Comparison of ENCODE assay signal across 15 cellular contexts in genomic region chr16:86515780-86516617, GRCh38. TPM values are rescaled to one million over a fixed set of nuclear protein-coding genes. Genes with fewer than 3 reads are reported as not detected.
DNase-seq lines count a peak whose midpoint lies in the region; ATAC-seq and TF ChIP-seq lines count a peak whose summit lies in the region.
"Had no signal": no experiment of that assay in that cellular context is flagged by ENCODE, and none has a peak within 500 bp of the region (broad histone marks: within the 10 kb centered on the region; RNA-seq: fewer than 3 reads in every experiment).

No MANE protein-coding gene starts in this region.

- H3K9me3 ChIP-seq in ES-I3 (ENCODE audit: control insufficient read depth, insufficient read depth, low read length), result no peaks in the 10 kb centered on the region
- H3K9me3 ChIP-seq in adipocyte (ENCODE audit: control insufficient read depth, low read length), result no peaks in the 10 kb centered on the region
- H3K9me3 ChIP-seq in hepatocyte (ENCODE audit: low read depth), result no peaks in the 10 kb centered on the region
- no peaks in the 10 kb centered on the region for H3K9me3 ChIP-seq in ovary

- H3K9me2 ChIP-seq in hepatocyte (replicated peaks; ENCODE audit: insufficient read depth), result no peaks in the 10 kb centered on the region

- H3K27ac ChIP-seq in hepatocyte, result peak overlapping the region; percentile 99
- H3K27ac ChIP-seq in ovary, result no peak overlapping the region
- H3K27ac ChIP-seq: HL-60 had no signal

- 6% methylated on average over 64 of the region's 64 CpGs for WGBS in hepatocyte (ENCODE audit: low lambda C conversion rate, missing lambda C conversion rate)
- WGBS in ovary, 3 donors, result 9 to 20% (median 13%) methylated on average over 54 to 64 of the region's 64 CpGs

- intact Hi-C loops in ovary (cut with DNase I), result loop anchor here (5.0 to 10.0 kb wide), 2 partner anchors 444 to 691 kb away; no protein-coding TSS in a partner anchor

- peak overlapping the region; percentile 41; the same call in 1 of the 2 replicates for H3K9ac ChIP-seq in ES-I3 (ENCODE audit: low read depth, low read length)
- no peak overlapping the region for H3K9ac ChIP-seq in adipocyte (ENCODE audit: low read length)

- no peak for TF ChIP-seq POLR2A in ovary (IDR thresholded peaks at IDR 0.05)

- H3K4me3 ChIP-seq in adipocyte (ENCODE audit: low read length) (peak overlapping the region; percentile 46), hepatocyte (peak overlapping the region; percentile 8), ovary (peak overlapping the region; percentile 17)

- H3K4me2 ChIP-seq in hepatocyte, result peak overlapping the region; percentile 89

- TF ChIP-seq CTCF in hepatocyte (IDR thresholded peaks at IDR 0.05; ENCODE audit: poor library complexity) (no peak), ovary (IDR thresholded peaks at IDR 0.05) (no peak), omental fat pad (IDR thresholded peaks at IDR 0.05) (no peak)

- DNase-seq in adipocyte (ENCODE audit: low read depth), result no peak
- DNase-seq in hepatocyte (ENCODE audit: low spot score), result no peak
- no peak for DNase-seq in ovary
- no peak for DNase-seq in activated gamma-delta T cell treated with Interleukin-2 at 50 U/mL for 16 hours
- DNase-seq in omental fat pad (ENCODE audit: low spot score), result no peak
- no peak for DNase-seq in SIG-M5 (lab: John Stamatoyannopoulos, UW)
- DNase-seq: activated CD4-positive, alpha-beta memory T cell treated with anti-CD3 and anti-CD28 coated beads, Interleukin-2, amount 10 ng/mL, durations not matched to agents 7 days and 5 days; activated naive CD8-positive, alpha-beta T cell treated with anti-CD3 and anti-CD28 coated beads for 36 hours; naive thymus-derived CD4-positive, alpha-beta T cell; NCI-H1048; NCI-H774; stimulated activated naive CD8-positive, alpha-beta T cell treated with anti-CD3 and anti-CD28 coated beads, Interleukin-15, amount 100 ng/mL, for 72 hours had no signal

- H2AFZ ChIP-seq in hepatocyte, result no peak overlapping the region

- TF ChIP-seq EP300 in ovary (IDR thresholded peaks at IDR 0.05), result no peak

- ATAC-seq in omental fat pad (ENCODE audit: low FRiP score), result no peak
- ATAC-seq in HG03460 (IDR thresholded peaks at IDR 0.05; ENCODE audit: unreplicated experiment), result no peak
- ATAC-seq: naive thymus-derived CD4-positive, alpha-beta T cell; stimulated activated naive CD8-positive, alpha-beta T cell treated with anti-CD3 and anti-CD28 coated beads, Interleukin-15, amount 100 ng/mL, for 72 hours had no signal

- peaks cover 64% of the 10 kb centered on the region for H3K79me2 ChIP-seq in hepatocyte

- no peaks in the 10 kb centered on the region for H3K36me3 ChIP-seq in ES-I3 (ENCODE audit: insufficient read depth, low read length)
- no peaks in the 10 kb centered on the region for H3K36me3 ChIP-seq in adipocyte (ENCODE audit: control insufficient read depth, insufficient read depth, low read length, severe bottlenecking)
- no peaks in the 10 kb centered on the region for H3K36me3 ChIP-seq in hepatocyte (replicated peaks; ENCODE audit: insufficient read depth, low read depth)
- no peaks in the 10 kb centered on the region for H3K36me3 ChIP-seq in ovary

- H3K4me1 ChIP-seq in ES-I3 (ENCODE audit: insufficient read depth, low read length), result no peaks in the 10 kb centered on the region
- peaks cover 12% of the 10 kb centered on the region for H3K4me1 ChIP-seq in adipocyte (ENCODE audit: control insufficient read depth, insufficient read depth, low read length)
- H3K4me1 ChIP-seq in hepatocyte (ENCODE audit: insufficient read depth), result peaks cover 21% of the 10 kb centered on the region
- peaks cover 6% of the 10 kb centered on the region for H3K4me1 ChIP-seq in ovary (ENCODE audit: insufficient read depth)

- H3K27me3 ChIP-seq in adipocyte (replicated peaks; ENCODE audit: control insufficient read depth, insufficient read depth, low read length) (peaks cover 69% of the 10 kb centered on the region), hepatocyte (peaks cover 78% of the 10 kb centered on the region), ovary (peaks cover 12% of the 10 kb centered on the region)

- H4K20me1 ChIP-seq in hepatocyte (ENCODE audit: insufficient read depth, poor library complexity, severe bottlenecking), result peaks cover 31% of the 10 kb centered on the region

RNA-seq across cellular contexts. Expression of gene FOXF1, which starts 5.7 kb away (rescaled TPM):
- total RNA-seq in hepatocyte, result 23.7 and 26.8 TPM in 2 replicates
- 30.0 and 37.4 TPM in 2 replicates for polyA plus RNA-seq in hepatocyte
- total RNA-seq in ovary, result 1 to 10 TPM in 2 of 7 donors, under 1 TPM in 5; 0.22 to 1.5 (median 0.45) TPM
- polyA plus RNA-seq in ovary, result under 1 TPM; 0.23 to 0.70 TPM
- 1 to 10 TPM in 3 of 4 donors, under 1 TPM in 1; 0.88 to 6.6 (median 1.4) TPM for total RNA-seq in omental fat pad
- total RNA-seq: activated CD4-positive, alpha-beta memory T cell treated with anti-CD3 and anti-CD28 coated beads, Interleukin-2, amount 10 ng/mL, durations not matched to agents 7 days and 5 days; activated naive CD8-positive, alpha-beta T cell treated with anti-CD3 and anti-CD28 coated beads for 36 hours; naive thymus-derived CD4-positive, alpha-beta T cell had no signal
- polyA plus RNA-seq: naive thymus-derived CD4-positive, alpha-beta T cell had no signal

RNA-seq across cellular contexts. Expression of gene MTHFSD, which starts 39.0 kb away (rescaled TPM):
- total RNA-seq in hepatocyte (8.1 and 21.5 TPM in 2 replicates), ovary (10 to 100 TPM; 12.4 to 24.9 (median 22.5) TPM), omental fat pad (10 to 100 TPM in 1 of 4 donors, 1 to 10 TPM in 3; 6.4 to 20.2 (median 9.1) TPM)
- polyA plus RNA-seq in hepatocyte (11.5 and 15.3 TPM in 2 replicates), ovary (10 to 100 TPM; 11.0 to 16.5 TPM)

RNA-seq across cellular contexts. Expression of gene FOXC2, which starts 50.6 kb away (rescaled TPM):
- total RNA-seq in hepatocyte, result 0.36 TPM in 1 of 2 replicates, not detected in the other
- polyA plus RNA-seq in hepatocyte, result 0.30 and 0.96 TPM in 2 replicates
- 1 to 10 TPM in 1 of 7 donors, under 1 TPM in 6; 0.10 to 1.3 (median 0.35) TPM for total RNA-seq in ovary
- 1 to 10 TPM in 1 of 2 donors, under 1 TPM in 1; 0.47 to 2.5 TPM for polyA plus RNA-seq in ovary
- total RNA-seq in omental fat pad, result under 1 TPM; 0.25 to 0.72 (median 0.38) TPM
- total RNA-seq: activated CD4-positive, alpha-beta memory T cell treated with anti-CD3 and anti-CD28 coated beads, Interleukin-2, amount 10 ng/mL, durations not matched to agents 7 days and 5 days; activated naive CD8-positive, alpha-beta T cell treated with anti-CD3 and anti-CD28 coated beads for 36 hours; naive thymus-derived CD4-positive, alpha-beta T cell had no signal
- polyA plus RNA-seq: naive thymus-derived CD4-positive, alpha-beta T cell had no signal
